In the genomic region with DNA sequence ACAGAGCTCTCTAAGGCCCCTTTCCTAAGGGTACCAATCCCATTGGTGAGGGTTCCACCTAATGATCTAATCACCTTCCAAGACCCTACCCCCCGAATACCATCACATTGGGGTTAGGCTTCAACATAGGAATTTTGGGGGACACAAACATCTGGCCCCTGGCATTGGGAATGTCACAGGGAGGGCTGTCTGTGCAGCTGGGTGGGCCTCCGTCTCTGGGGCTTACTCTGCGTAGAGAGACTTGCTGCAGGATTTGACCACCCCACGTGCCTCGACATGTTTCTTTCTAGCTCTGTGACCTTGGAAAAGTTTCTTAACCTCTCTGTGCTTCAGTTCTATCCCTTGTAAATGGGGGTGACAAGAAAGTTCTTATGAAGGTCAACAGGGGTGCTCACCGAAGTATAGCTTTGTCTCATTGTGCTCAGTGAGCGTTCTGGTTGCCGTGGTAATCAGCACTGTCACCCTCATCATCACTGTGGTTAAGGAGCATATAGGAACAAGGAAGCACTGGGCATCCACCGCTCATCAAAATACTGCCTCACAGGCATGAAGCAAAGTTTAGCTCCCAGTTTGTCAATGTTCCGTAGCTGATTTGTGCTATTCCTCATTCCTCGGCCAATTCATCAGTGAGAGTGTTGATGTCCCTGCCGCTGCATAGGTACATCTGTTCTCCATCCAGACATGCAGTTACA, we compare ENCODE assay signal across 20 cellular contexts.
DNase-seq lines count a peak whose midpoint lies in the region; ATAC-seq, FAIRE-seq and TF ChIP-seq lines count a peak whose summit lies in the region.
"Had no signal": no experiment of that assay in that cellular context is flagged by ENCODE, and none has a peak within 500 bp of the region (broad histone marks: within the 10 kb centered on the region; RNA-seq: fewer than 3 reads in every experiment).

No MANE protein-coding gene starts in this region.

- H3K4me3 ChIP-seq in K562: no peak overlapping the region
- H3K4me3 ChIP-seq: GM23248, Peyer's patch had no signal

- no peak for TF ChIP-seq EP300 in K562 (IDR thresholded peaks at IDR 0.05; ENCODE audit: low read length)

- CTCF ChIA-PET in K562 (lab: Yijun Ruan, JAX; ENCODE audit: low intra/inter-chr PET ratio): no interaction called here

- H4K20me1 ChIP-seq in H9 (ENCODE audit: control insufficient read depth, insufficient read depth, insufficient read length): no peaks in the 10 kb centered on the region
- 0 out of 2 replicates have a peak, but pooled peaks cover 4% of the 10 kb centered on the region for H4K20me1 ChIP-seq in K562 (replicated peaks; ENCODE audit: control insufficient read depth, insufficient read depth, low read length)

- no peak overlapping the region for H4K5ac ChIP-seq in H9 (ENCODE audit: insufficient read length, low read depth, low read length)

- no peak for FAIRE-seq in K562 (lab: Jason Lieb, UNC)

- in situ Hi-C loops in GM13976 (cut with MboI; ENCODE audit: low sequenced_read_pairs, unreplicated experiment) (no loop called here), K562 (cut with MboI) (no loop called here)

- H3K27me3 ChIP-seq in H9 (ENCODE audit: insufficient read depth, low read length): no peaks in the 10 kb centered on the region; the same call in 1 of the 2 replicates
- H3K27me3 ChIP-seq in K562 (ENCODE audit: control insufficient read depth in 2 of 2, insufficient read depth in 2 of 2, low read length in 2 of 2): no peaks in the 10 kb centered on the region; a peak in 2 of 5 replicates
- H3K27me3 ChIP-seq: Peyer's patch had no signal

- H3K27me3 Mint-ChIP-seq in H9 (ENCODE audit: low read depth): peaks cover 21% of the 10 kb centered on the region

- no TSS peak for BruUV-seq in K562 (replicated peaks; lab: Mats Ljungman, UMichigan)

- H2BK15ac ChIP-seq in H9 (ENCODE audit: low read depth, low read length): no peak overlapping the region

- H3K4me1 ChIP-seq in H9 (ENCODE audit: insufficient read depth, low read length) (no peaks in the 10 kb centered on the region), K562 (replicated peaks in 1 of 2; ENCODE audit: control insufficient read depth in 2 of 2, insufficient read depth in 2 of 2, low read length in 2 of 2) (no peaks in the 10 kb centered on the region)
- H3K4me1 ChIP-seq: Peyer's patch had no signal

- H3K27ac ChIP-seq in H9 (ENCODE audit: insufficient read length, low read depth, low read length) (no peak overlapping the region), K562 (ENCODE audit: extremely low read depth, low read depth, low read length) (no peak overlapping the region)
- H3K27ac ChIP-seq: GM23248, Peyer's patch had no signal

- POLR2A ChIA-PET in K562 (lab: Yijun Ruan, JAX): interaction anchor here (0.8 kb wide), 1 partner anchor 13 kb away, joined by 3 read pairs; no protein-coding TSS in a partner anchor

- no peaks in the 10 kb centered on the region for H3K36me3 ChIP-seq in K562 (ENCODE audit: control insufficient read depth, insufficient read depth, low read length)
- H3K36me3 ChIP-seq: Peyer's patch had no signal

- no peaks in the 10 kb centered on the region for H3K9me3 ChIP-seq in H9 (ENCODE audit: control insufficient read depth, low read depth, low read length)
- H3K9me3 ChIP-seq in K562 (replicated peaks; ENCODE audit: control insufficient read depth, insufficient read depth, low read depth, low read length): no peaks in the 10 kb centered on the region
- H3K9me3 ChIP-seq: Peyer's patch had no signal

- no peak for TF ChIP-seq RAD21 in K562 (CRISPR knock-in tag; conservative IDR thresholded peaks at IDR 0.05 in 1 of 2, IDR thresholded peaks at IDR 0.05 in 1 of 2)

- no peaks in the 10 kb centered on the region for H3K9me1 ChIP-seq in K562 (ENCODE audit: control insufficient read depth, insufficient read depth, low read length)

- DNase-seq in GM13976 (ENCODE audit: low spot score): peak; percentile 4
- peak; percentile 14 for DNase-seq in H9
- no peak for DNase-seq in K562 (ENCODE audit: extremely low read depth in 1 of 4, low spot score in 3 of 4)
- DNase-seq in left lobe of liver (ENCODE audit: low spot score): peak; percentile 22
- no peak for DNase-seq in NCI-H510A (lab: John Stamatoyannopoulos, UW)
- DNase-seq in AG20443 (ENCODE audit: low spot score): no peak
- DNase-seq in DMS79 treated with DMSO at 0.1 percent for 48 hours (lab: John Stamatoyannopoulos, UW): no peak
- DNase-seq: ACHN; DND-41; GM23248; KBM-7; NCI-H1048; NCI-H2081; NCI-H446 treated with DMSO at 0.1 percent for 48 hours; NCI-H748 treated with DMSO at 0.1 percent for 48 hours; NK-92 treated with Interleukin-12 subunit alpha and Interleukin-12 subunit beta, amount 100 ng/mL, for 24 hours; Peyer's patch had no signal

- no peak overlapping the region for H3K14ac ChIP-seq in H9 (ENCODE audit: insufficient read depth, low read length)

- H3T11ph ChIP-seq in H9 (ENCODE audit: low read length): no peak overlapping the region

- no peak overlapping the region for H2BK5ac ChIP-seq in H9 (ENCODE audit: insufficient read length, low read length)

- no CpG with 5 or more reads among the region's 12 CpGs for WGBS in H9 (ENCODE audit: extremely low coverage, insufficient read length, low lambda C conversion rate)
- 3% methylated on average over 12 of the region's 12 CpGs for WGBS in K562 (ENCODE audit: insufficient coverage, low coverage, missing lambda C conversion rate)

- H2AK5ac ChIP-seq in H9 (ENCODE audit: insufficient read length, low read length): no peak overlapping the region

- H3K23me2 ChIP-seq in H9 (ENCODE audit: insufficient read length, low read depth, low read length, poor library complexity, severe bottlenecking): no peaks in the 10 kb centered on the region

- H3K79me2 ChIP-seq in H9 (ENCODE audit: insufficient read depth, low read length) (no peaks in the 10 kb centered on the region), K562 (ENCODE audit: control insufficient read depth, insufficient read depth, low read length) (no peaks in the 10 kb centered on the region)

- ATAC-seq in K562 (no peak), left lobe of liver (no peak)
- ATAC-seq: HCT116, Right ventricle myocardium inferior had no signal

- H3K9ac ChIP-seq in H9 (ENCODE audit: extremely low read depth, insufficient read length, low read length) (no peak overlapping the region), K562 (ENCODE audit: insufficient read depth in 1 of 2, low read depth in 2 of 2, low read length in 2 of 2) (no peak overlapping the region)
- H3K9ac ChIP-seq: GM23248 had no signal

- TF ChIP-seq POLR2A in K562 (conservative IDR thresholded peaks at IDR 0.05): no peak

- no peak overlapping the region for H2AFZ ChIP-seq in H9 (ENCODE audit: low read length)
- H2AFZ ChIP-seq in K562 (ENCODE audit: low read depth, low read length): no peak overlapping the region
- H2AFZ ChIP-seq: GM23248 had no signal

- H3K79me1 ChIP-seq in H9 (ENCODE audit: insufficient read depth, low read depth, low read length, poor library complexity, severe bottlenecking): no peaks in the 10 kb centered on the region

- no peak overlapping the region for H2BK120ac ChIP-seq in H9 (ENCODE audit: low read depth, low read length, poor library complexity, severe bottlenecking)

- H2BK20ac ChIP-seq in H9 (ENCODE audit: low read depth, low read length, poor library complexity, severe bottlenecking): no peak overlapping the region

- H3K4me3 Mint-ChIP-seq in H9: no peak overlapping the region
- H3K4me3 Mint-ChIP-seq: CD14-positive monocyte had no signal

- TF ChIP-seq CTCF in GM13976 (IDR thresholded peaks at IDR 0.05; ENCODE audit: borderline replicate concordance, control extremely low read depth, extremely low read depth, insufficient read depth, missing control alignments) (no peak), H9 (conservative IDR thresholded peaks at IDR 0.05) (no peak), K562 (IDR thresholded peaks at IDR 0.05 in 2 of 3, conservative IDR thresholded peaks at IDR 0.05 in 1 of 3; ENCODE audit: insufficient read depth in 2 of 3, low read depth in 1 of 3, low read length in 3 of 3) (no peak)

- no peak overlapping the region for H3K23ac ChIP-seq in H9 (ENCODE audit: insufficient read length, low read depth, low read length)

- no peaks in the 10 kb centered on the region for H3K36me3 Mint-ChIP-seq in H9 (ENCODE audit: insufficient read depth in 1 of 3, low read depth in 3 of 3)
- H3K36me3 Mint-ChIP-seq: CD14-positive monocyte had no signal

- H3K9me3 Mint-ChIP-seq in H9: peaks cover 0 to 22% of the 10 kb centered on the region in 2 experiments; a peak in 2 of 5 replicates

- no peak overlapping the region for H3K27ac Mint-ChIP-seq in H9
- H3K27ac Mint-ChIP-seq: CD14-positive monocyte had no signal

- H3K4me2 ChIP-seq in H9 (ENCODE audit: insufficient read depth, insufficient read length, low read length): no peak overlapping the region
- H3K4me2 ChIP-seq in K562 (ENCODE audit: insufficient read depth, low read length): no peak overlapping the region

- H3K56ac ChIP-seq in H9 (ENCODE audit: insufficient read length, low read depth, low read length): no peak overlapping the region

- H3K4me1 Mint-ChIP-seq in H9: peaks cover 0 to 2% of the 10 kb centered on the region in 2 experiments; a peak in 2 of 4 replicates

- no peak overlapping the region for H4K8ac ChIP-seq in H9 (replicated peaks; ENCODE audit: insufficient read length, low read depth, low read length)

- no peak overlapping the region for H3K18ac ChIP-seq in H9 (ENCODE audit: insufficient read length, low read depth, low read length)

- no peak overlapping the region for H4K91ac ChIP-seq in H9 (ENCODE audit: insufficient read length, low read depth, low read length)

- H3K4ac ChIP-seq in H9 (ENCODE audit: low read depth, low read length): no peak overlapping the region

- H2BK12ac ChIP-seq in H9 (ENCODE audit: insufficient read length, low read depth, low read length): no peak overlapping the region

- intact Hi-C loops in K562 (cut with micrococcal nuclease): no loop called here

TF ChIP-seq in K562, 482 proteins besides CTCF, POLR2A, EP300 and RAD21:
- TF ChIP-seq RFX1 (IDR thresholded peaks at IDR 0.05): peak; percentile 47
- no peak for TF ChIP-seq TGIF2 (CRISPR knock-in tag; IDR thresholded peaks at IDR 0.05)

Comparison
In these comparisons a context has a peak if more than half of its experiments do, and no peak if none do; other contexts are left out.
1. DNase-seq: peak in GM13976 (single experiment), H9 (single experiment) and left lobe of liver (single experiment); none in K562 (0 of 4), NCI-H510A (single experiment), AG20443 (single experiment) and DMS79 treated with DMSO at 0.1 percent for 48 hours (single experiment).